In genomic region chr2:232891621-232892071, GRCh38 we compare ENCODE assay signal across 13 cellular contexts. TPM values are rescaled to one million over a fixed set of nuclear protein-coding genes. Genes with fewer than 3 reads are reported as not detected.
DNase-seq lines count a peak whose midpoint lies in the region; ATAC-seq and TF ChIP-seq lines count a peak whose summit lies in the region.
"Had no signal": no experiment of that assay in that cellular context is flagged by ENCODE, and none has a peak within 500 bp of the region (broad histone marks: within the 10 kb centered on the region; RNA-seq: fewer than 3 reads in every experiment).

No MANE protein-coding gene starts in this region.

- H3K9me3 ChIP-seq in HEK293 (ENCODE audit: control insufficient read depth, insufficient read depth, low read depth, low read length): no peaks in the 10 kb centered on the region
- no peaks in the 10 kb centered on the region for H3K9me3 ChIP-seq in smooth muscle cell (replicated peaks; ENCODE audit: low read depth)
- H3K9me3 ChIP-seq: Peyer's patch, suprapubic skin had no signal

- no peaks in the 10 kb centered on the region for H3K4me1 ChIP-seq in HEK293 (ENCODE audit: control insufficient read depth, insufficient read depth, low read length)
- H3K4me1 ChIP-seq in smooth muscle cell (ENCODE audit: low read depth): no peaks in the 10 kb centered on the region
- H3K4me1 ChIP-seq: Peyer's patch had no signal

- TF ChIP-seq CTCF in HEK293 (tag by site-specific recombination; IDR thresholded peaks at IDR 0.05) (no peak), fibroblast of villous mesenchyme (IDR thresholded peaks at IDR 0.05; ENCODE audit: insufficient read depth, low read depth, low read length) (no peak), smooth muscle cell (IDR thresholded peaks at IDR 0.05; ENCODE audit: borderline replicate concordance, insufficient read depth, poor library complexity, severe bottlenecking) (no peak)

- H3F3A ChIP-seq in smooth muscle cell (ENCODE audit: low read depth): no peaks in the 10 kb centered on the region

- CTCF ChIA-PET in HEK293 (lab: Yijun Ruan, JAX) (no interaction called here), HEK293T (lab: Yijun Ruan, JAX) (interaction anchor here (0.6 kb wide), 1 partner anchor 13 kb away, joined by 3 read pairs; no protein-coding TSS in a partner anchor)

- H3K27me3 ChIP-seq in smooth muscle cell (ENCODE audit: low read depth): no peaks in the 10 kb centered on the region
- H3K27me3 ChIP-seq: Peyer's patch, suprapubic skin had no signal

- POLR2A ChIA-PET in HEK293 (lab: Yijun Ruan, JAX): no interaction called here
- POLR2A ChIA-PET in HEK293T (lab: Yijun Ruan, JAX): no interaction called here

- ATAC-seq in GM21723 (IDR thresholded peaks at IDR 0.05; ENCODE audit: unreplicated experiment): no peak
- ATAC-seq: naive thymus-derived CD4-positive, alpha-beta T cell had no signal

- no peaks in the 10 kb centered on the region for H3K79me2 ChIP-seq in smooth muscle cell (ENCODE audit: low read depth)

- no peak overlapping the region for H2AFZ ChIP-seq in smooth muscle cell (ENCODE audit: low read depth)

- 83% methylated on average over 11 of the region's 11 CpGs for WGBS in smooth muscle cell (ENCODE audit: low lambda C conversion rate)

- H3K4me3 ChIP-seq in HEK293 (ENCODE audit: low read depth, low read length): no peak overlapping the region
- no peak overlapping the region for H3K4me3 ChIP-seq in fibroblast of villous mesenchyme (ENCODE audit: low read depth, low read length)
- no peak overlapping the region for H3K4me3 ChIP-seq in smooth muscle cell
- H3K4me3 ChIP-seq: Peyer's patch had no signal

- H3K9ac ChIP-seq in smooth muscle cell (ENCODE audit: low read depth): no peak overlapping the region

- H3K36me3 ChIP-seq in HEK293 (ENCODE audit: control insufficient read depth in 2 of 2, insufficient read depth in 1 of 2, low read length in 2 of 2) (peaks cover 0 to 4% of the 10 kb centered on the region in 2 experiments; a peak in 1 of 3 replicates), smooth muscle cell (ENCODE audit: low read depth) (no peaks in the 10 kb centered on the region)

- no peaks in the 10 kb centered on the region for H4K20me1 ChIP-seq in smooth muscle cell (ENCODE audit: low read depth)

- H3K4me2 ChIP-seq in smooth muscle cell: peak overlapping the region; percentile 57

- H3K27ac ChIP-seq in HEK293 (ENCODE audit: extremely low read depth, low read depth, low read length) (no peak overlapping the region), smooth muscle cell (ENCODE audit: low read depth) (no peak overlapping the region)
- H3K27ac ChIP-seq: Peyer's patch had no signal

- peak; percentile 79 for DNase-seq in amniotic epithelial cell (ENCODE audit: low read depth)
- peak; percentile 18 for DNase-seq in fibroblast of villous mesenchyme (ENCODE audit: low read depth)
- DNase-seq in smooth muscle cell (lab: John Stamatoyannopoulos, UW; ENCODE audit: unreplicated experiment): no peak
- DNase-seq in HEK293T (ENCODE audit: extremely low spot score): no peak
- DNase-seq in HuH-7 (ENCODE audit: low spot score): no peak
- DNase-seq: activated CD4-positive, CD25-positive, alpha-beta regulatory T cell; activated effector memory CD4-positive, alpha-beta T cell treated with Interleukin-2 at 50 U/mL for 16 hours; naive thymus-derived CD4-positive, alpha-beta T cell; stimulated activated CD4-positive, alpha-beta T cell treated with anti-CD3 and anti-CD28 coated beads, Interleukin-4, amount 100 ng/mL, for 24 hours had no signal

TF ChIP-seq in HEK293, 187 proteins besides CTCF, POLR2A, EP300 and RAD21:
- TF ChIP-seq ZNF2 (tag by site-specific recombination; IDR thresholded peaks at IDR 0.05) (no peak), KLF9 (tag by site-specific recombination; IDR thresholded peaks at IDR 0.05; ENCODE audit: low read depth) (no peak), ZFHX2 (tag by site-specific recombination; conservative IDR thresholded peaks at IDR 0.05) (0 out of 2 replicates have a peak, but pooled peaks have one; percentile 26), SCRT1 (tag by site-specific recombination; IDR thresholded peaks at IDR 0.05; ENCODE audit: borderline replicate concordance) (no peak)

TF ChIP-seq in HEK293T, 16 proteins besides CTCF, POLR2A, EP300 and RAD21:
- no peak for TF ChIP-seq LEF1 (IDR thresholded peaks at IDR 0.05; ENCODE audit: borderline replicate concordance)
- TF ChIP-seq, protein P1, sequence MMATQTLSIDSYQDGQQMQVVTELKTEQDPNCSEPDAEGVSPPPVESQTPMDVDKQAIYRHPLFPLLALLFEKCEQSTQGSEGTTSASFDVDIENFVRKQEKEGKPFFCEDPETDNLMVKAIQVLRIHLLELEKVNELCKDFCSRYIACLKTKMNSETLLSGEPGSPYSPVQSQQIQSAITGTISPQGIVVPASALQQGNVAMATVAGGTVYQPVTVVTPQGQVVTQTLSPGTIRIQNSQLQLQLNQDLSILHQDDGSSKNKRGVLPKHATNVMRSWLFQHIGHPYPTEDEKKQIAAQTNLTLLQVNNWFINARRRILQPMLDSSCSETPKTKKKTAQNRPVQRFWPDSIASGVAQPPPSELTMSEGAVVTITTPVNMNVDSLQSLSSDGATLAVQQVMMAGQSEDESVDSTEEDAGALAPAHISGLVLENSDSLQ (IDR thresholded peaks at IDR 0.05): no peak
- TF ChIP-seq TARDBP (IDR thresholded peaks at IDR 0.05): no peak
- no peak for TF ChIP-seq SP1 (IDR thresholded peaks at IDR 0.05)
- no peak for TF ChIP-seq L3MBTL2 (conservative IDR thresholded peaks at IDR 0.05)
- no peak for TF ChIP-seq HDGF (IDR thresholded peaks at IDR 0.05; ENCODE audit: borderline replicate concordance)
- no peak for TF ChIP-seq NFRKB (IDR thresholded peaks at IDR 0.05)
- TF ChIP-seq CTBP1 (IDR thresholded peaks at IDR 0.05; ENCODE audit: borderline replicate concordance): no peak

RNA-seq across cellular contexts. Expression of gene SNORC, which starts 21.6 kb away (rescaled TPM):
- 0.86 and 0.97 TPM in 2 replicates for total RNA-seq in fibroblast of villous mesenchyme
- 0.13 and 0.18 TPM in 2 replicates for total RNA-seq in smooth muscle cell
- polyA plus RNA-seq in smooth muscle cell: 0.78 and 1.2 TPM in 2 replicates
- polyA plus RNA-seq: naive thymus-derived CD4-positive, alpha-beta T cell had no signal

Comparison
In these comparisons a context has a peak if more than half of its experiments do, and no peak if none do; other contexts are left out.
1. DNase-seq: peak in amniotic epithelial cell (single experiment) and fibroblast of villous mesenchyme (single experiment); none in smooth muscle cell (single experiment), HEK293T (single experiment) and HuH-7 (single experiment).